ENCODE assay signal across 7 cellular contexts in genomic region chr4:113141901-113142346, GRCh38.
DNase-seq lines count a peak whose midpoint lies in the region; ATAC-seq and TF ChIP-seq lines count a peak whose summit lies in the region.

No MANE protein-coding gene starts in this region.

- no peaks in the 10 kb centered on the region for H3K4me1 ChIP-seq in endocrine pancreas (ENCODE audit: control insufficient read depth, insufficient read depth, low read length)
- H3K4me1 ChIP-seq in upper lobe of left lung, result peaks cover 4 to 22% (median 9%) of the 10 kb centered on the region in 4 donors
- peaks cover 7% of the 10 kb centered on the region for H3K4me1 ChIP-seq in mesendoderm (ENCODE audit: control insufficient read depth, low read depth, low read length)
- no peaks in the 10 kb centered on the region for H3K4me1 ChIP-seq in effector memory CD4-positive, alpha-beta T cell (ENCODE audit: control insufficient read depth, insufficient read depth, low read length, poor library complexity, severe bottlenecking)

- H3K36me3 ChIP-seq in endocrine pancreas (ENCODE audit: control insufficient read depth, insufficient read depth, low read length) (no peaks in the 10 kb centered on the region), upper lobe of left lung (no peaks in the 10 kb centered on the region), mesendoderm (ENCODE audit: control insufficient read depth, insufficient read depth, low read length) (no peaks in the 10 kb centered on the region)
- H3K36me3 ChIP-seq in effector memory CD4-positive, alpha-beta T cell (ENCODE audit: control insufficient read depth, insufficient read depth, low read length), result no peaks in the 10 kb centered on the region

- TF ChIP-seq POLR2A in upper lobe of left lung (IDR thresholded peaks at IDR 0.05), result no peak

- WGBS in upper lobe of left lung, 2 donors, result 23 to 28% methylated on average over 3 of the region's 3 CpGs
- no CpG with 5 or more reads among the region's 3 CpGs for WGBS in mesendoderm (ENCODE audit: extremely low coverage, insufficient coverage, low lambda C conversion rate)

- H3K27me3 ChIP-seq in endocrine pancreas (ENCODE audit: control insufficient read depth, insufficient read depth, low read length) (peaks cover 5% of the 10 kb centered on the region), upper lobe of left lung (no peaks in the 10 kb centered on the region), mesendoderm (ENCODE audit: insufficient read depth, low read length, poor library complexity) (no peaks in the 10 kb centered on the region)
- H3K27me3 ChIP-seq in effector memory CD4-positive, alpha-beta T cell (replicated peaks; ENCODE audit: control insufficient read depth, insufficient read depth, low read length, poor library complexity, severe bottlenecking), result no peaks in the 10 kb centered on the region

- no peaks in the 10 kb centered on the region for H3K79me2 ChIP-seq in mesendoderm (ENCODE audit: control insufficient read depth, insufficient read depth, low read length)

- DNase-seq in NCI-H1417 (lab: John Stamatoyannopoulos, UW) (peak; percentile 44 to 90 (median 73)), upper lobe of left lung (no peak), mesendoderm (no peak)
- no peak for DNase-seq in effector memory CD4-positive, alpha-beta T cell
- DNase-seq in activated CD4-positive, alpha-beta T cell treated with anti-CD3 and anti-CD28 coated beads, Interleukin-2, amount 10 ng/mL, durations not matched to agents 24 days and 14 days, result no peak

- no peak overlapping the region for H3K4me3 Mint-ChIP-seq in activated CD4-positive, alpha-beta T cell treated with anti-CD3 and anti-CD28 coated beads, Interleukin-2, amount 10 ng/mL, durations not matched to agents 24 days and 14 days

- H4K5ac ChIP-seq in mesendoderm (ENCODE audit: low read length), result no peak overlapping the region

- no peak overlapping the region for H3K23ac ChIP-seq in mesendoderm (ENCODE audit: low read length)

- H3K79me1 ChIP-seq in mesendoderm (ENCODE audit: low read length), result no peaks in the 10 kb centered on the region

- no peaks in the 10 kb centered on the region for H3K9me3 Mint-ChIP-seq in activated CD4-positive, alpha-beta T cell treated with anti-CD3 and anti-CD28 coated beads, Interleukin-2, amount 10 ng/mL, durations not matched to agents 24 days and 14 days

- H3K4me3 ChIP-seq in endocrine pancreas (ENCODE audit: control insufficient read depth, insufficient read depth, low read length) (peak overlapping the region; percentile 56), upper lobe of left lung (no peak overlapping the region), mesendoderm (ENCODE audit: low read length) (no peak overlapping the region)
- no peak overlapping the region for H3K4me3 ChIP-seq in effector memory CD4-positive, alpha-beta T cell (ENCODE audit: insufficient read depth, low read depth, low read length, poor library complexity, severe bottlenecking)

- TF ChIP-seq CTCF in upper lobe of left lung (IDR thresholded peaks at IDR 0.05), result no peak

- H4K8ac ChIP-seq in mesendoderm (ENCODE audit: low read depth, low read length), result no peak overlapping the region

- peaks cover 11% of the 10 kb centered on the region for H3K4me1 Mint-ChIP-seq in activated CD4-positive, alpha-beta T cell treated with anti-CD3 and anti-CD28 coated beads, Interleukin-2, amount 10 ng/mL, durations not matched to agents 24 days and 14 days

- no peak overlapping the region for H2AK5ac ChIP-seq in mesendoderm (ENCODE audit: low read length)

- no peaks in the 10 kb centered on the region for H3K36me3 Mint-ChIP-seq in activated CD4-positive, alpha-beta T cell treated with anti-CD3 and anti-CD28 coated beads, Interleukin-2, amount 10 ng/mL, durations not matched to agents 24 days and 14 days (ENCODE audit: low read depth)

- H3K27me3 Mint-ChIP-seq in activated CD4-positive, alpha-beta T cell treated with anti-CD3 and anti-CD28 coated beads, Interleukin-2, amount 10 ng/mL, durations not matched to agents 24 days and 14 days, result peaks cover 17% of the 10 kb centered on the region

- no peak overlapping the region for H2BK15ac ChIP-seq in mesendoderm (replicated peaks; ENCODE audit: low read depth)

- no peak overlapping the region for H3K27ac Mint-ChIP-seq in activated CD4-positive, alpha-beta T cell treated with anti-CD3 and anti-CD28 coated beads, Interleukin-2, amount 10 ng/mL, durations not matched to agents 24 days and 14 days

- no peak overlapping the region for H3K4me2 ChIP-seq in mesendoderm (ENCODE audit: low read length)

- H3K56ac ChIP-seq in mesendoderm (ENCODE audit: low read length), result no peak overlapping the region

- ATAC-seq in GM21390 (IDR thresholded peaks at IDR 0.05; ENCODE audit: unreplicated experiment) (peak; percentile 58), upper lobe of left lung (ENCODE audit: low FRiP score in 2 of 2) (peak; percentile 36 to 55)

- H3K9me3 ChIP-seq in endocrine pancreas (ENCODE audit: control insufficient read depth, low read length) (no peaks in the 10 kb centered on the region), upper lobe of left lung (no peaks in the 10 kb centered on the region)
- H3K9me3 ChIP-seq in effector memory CD4-positive, alpha-beta T cell (ENCODE audit: control insufficient read depth, low read length), result no peaks in the 10 kb centered on the region

- intact Hi-C loops in activated CD4-positive, alpha-beta T cell treated with anti-CD3 and anti-CD28 coated beads, Interleukin-2, amount 10 ng/mL, durations not matched to agents 24 days and 14 days (cut with micrococcal nuclease), result no loop called here

- H3K18ac ChIP-seq in mesendoderm (ENCODE audit: low read length), result no peak overlapping the region

- no peak overlapping the region for H2BK120ac ChIP-seq in mesendoderm (ENCODE audit: low read depth, low read length)

- peak in 1 of 4 donors; percentile 25 for TF ChIP-seq EP300 in upper lobe of left lung (IDR thresholded peaks at IDR 0.05)

- no peak overlapping the region for H3K4ac ChIP-seq in mesendoderm (ENCODE audit: low read depth, low read length)

- H3K27ac ChIP-seq in upper lobe of left lung (no peak overlapping the region), mesendoderm (ENCODE audit: low read depth, low read length) (no peak overlapping the region)
- no peak overlapping the region for H3K27ac ChIP-seq in effector memory CD4-positive, alpha-beta T cell (ENCODE audit: insufficient read depth, low read length, poor library complexity, severe bottlenecking)

- no peak overlapping the region for H3K9ac ChIP-seq in endocrine pancreas (ENCODE audit: control insufficient read depth, insufficient read depth, low read length)
- no peak overlapping the region for H3K9ac ChIP-seq in mesendoderm (ENCODE audit: low read length)

- H2BK5ac ChIP-seq in mesendoderm (ENCODE audit: low read length), result no peak overlapping the region

Comparison
In these comparisons a context has a peak if more than half of its experiments do, and no peak if none do; other contexts are left out.
1. DNase-seq: peak in NCI-H1417 (3 of 3); none in upper lobe of left lung (0 of 2), mesendoderm (single experiment), effector memory CD4-positive, alpha-beta T cell (0 of 3) and activated CD4-positive, alpha-beta T cell treated with anti-CD3 and anti-CD28 coated beads, Interleukin-2, amount 10 ng/mL, durations not matched to agents 24 days and 14 days (single experiment).